ENCODE assay signal across 28 cellular contexts in the genomic region with DNA sequence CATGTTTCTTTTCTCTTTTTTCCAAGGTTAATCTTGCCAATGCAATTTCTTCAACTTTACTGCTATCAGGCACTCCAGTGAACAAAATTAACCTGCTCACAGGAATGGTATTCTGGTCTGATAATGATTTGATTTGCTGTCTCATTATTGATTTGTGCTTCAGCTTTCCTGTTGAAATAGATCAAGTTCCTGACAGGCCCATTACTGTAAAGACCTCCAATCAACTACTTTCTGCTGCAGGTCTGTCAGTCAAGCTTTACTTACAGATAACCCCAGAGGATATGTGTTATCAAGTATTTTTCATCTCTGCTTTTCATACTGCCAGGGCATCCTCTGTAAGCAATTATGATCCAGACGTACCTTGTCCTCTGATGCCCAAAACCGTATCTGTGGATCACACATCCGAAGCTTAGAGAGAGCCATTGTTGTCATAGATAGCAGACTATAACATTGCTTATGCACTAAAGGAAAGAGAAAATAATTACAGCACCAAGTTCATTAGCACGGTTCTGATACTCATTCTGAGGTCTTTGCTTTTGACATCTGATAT.
"Had no signal": no experiment of that assay in that cellular context is flagged by ENCODE, and none has a peak within 500 bp of the region (broad histone marks: within the 10 kb centered on the region; RNA-seq: fewer than 3 reads in every experiment).

No MANE protein-coding gene starts in this region.

- H3K4me3 Mint-ChIP-seq: stimulated activated effector memory CD8-positive, alpha-beta T cell treated with anti-CD3 and anti-CD28 coated beads, Interleukin-12 subunit alpha, Interleukin-12 subunit beta, amount 100 ng/mL, for 72 hours; stimulated activated memory B cell treated with anti-CD40 and anti-IgM and Interleukin-4, amounts not matched to agents 10 μg/mL and 1 μg/mL and 100 μg/mL, for 72 hours; stimulated activated naive B cell treated with anti-CD40 and anti-IgM and Interleukin-4, amounts not matched to agents 10 μg/mL and 1 μg/mL and 100 μg/mL, for 72 hours; stimulated activated naive CD8-positive, alpha-beta T cell treated with anti-CD3 and anti-CD28 coated beads, Interleukin-15, amount 100 ng/mL, for 72 hours; stimulated activated naive CD8-positive, alpha-beta T cell treated with anti-CD3 and anti-CD28 coated beads, Interleukin-15, Interleukin-2, amounts not matched to agents 100 ng/mL and 50 ng/mL, for 24 hours; type B pancreatic cell had no signal

- H3K27ac Mint-ChIP-seq: stimulated activated effector memory CD8-positive, alpha-beta T cell treated with anti-CD3 and anti-CD28 coated beads, Interleukin-12 subunit alpha, Interleukin-12 subunit beta, amount 100 ng/mL, for 72 hours; stimulated activated memory B cell treated with anti-CD40 and anti-IgM and Interleukin-4, amounts not matched to agents 10 μg/mL and 1 μg/mL and 100 μg/mL, for 72 hours; stimulated activated naive B cell treated with anti-CD40 and anti-IgM and Interleukin-4, amounts not matched to agents 10 μg/mL and 1 μg/mL and 100 μg/mL, for 72 hours; stimulated activated naive CD8-positive, alpha-beta T cell treated with anti-CD3 and anti-CD28 coated beads, Interleukin-15, amount 100 ng/mL, for 72 hours; stimulated activated naive CD8-positive, alpha-beta T cell treated with anti-CD3 and anti-CD28 coated beads, Interleukin-15, Interleukin-2, amounts not matched to agents 100 ng/mL and 50 ng/mL, for 24 hours; type B pancreatic cell had no signal

- H3K27me3 Mint-ChIP-seq: stimulated activated memory B cell treated with anti-CD40 and anti-IgM and Interleukin-4, amounts not matched to agents 10 μg/mL and 1 μg/mL and 100 μg/mL, for 72 hours; stimulated activated naive B cell treated with anti-CD40 and anti-IgM and Interleukin-4, amounts not matched to agents 10 μg/mL and 1 μg/mL and 100 μg/mL, for 72 hours; stimulated activated naive CD8-positive, alpha-beta T cell treated with anti-CD3 and anti-CD28 coated beads, Interleukin-15, amount 100 ng/mL, for 72 hours; stimulated activated naive CD8-positive, alpha-beta T cell treated with anti-CD3 and anti-CD28 coated beads, Interleukin-15, Interleukin-2, amounts not matched to agents 100 ng/mL and 50 ng/mL, for 24 hours; type B pancreatic cell had no signal

- H3K9me3 Mint-ChIP-seq: type B pancreatic cell had no signal

- H3K36me3 ChIP-seq: uterus had no signal

- H3K27me3 ChIP-seq: stomach, suprapubic skin, testis, thyroid gland, tibial artery, tibial nerve, transverse colon, upper lobe of left lung, upper lobe of right lung, uterus, vagina had no signal

- H3K4me1 Mint-ChIP-seq: stimulated activated memory B cell treated with anti-CD40 and anti-IgM and Interleukin-4, amounts not matched to agents 10 μg/mL and 1 μg/mL and 100 μg/mL, for 72 hours; stimulated activated naive B cell treated with anti-CD40 and anti-IgM and Interleukin-4, amounts not matched to agents 10 μg/mL and 1 μg/mL and 100 μg/mL, for 72 hours; stimulated activated naive CD8-positive, alpha-beta T cell treated with anti-CD3 and anti-CD28 coated beads, Interleukin-15, amount 100 ng/mL, for 72 hours had no signal

- ATAC-seq: stimulated activated effector memory CD8-positive, alpha-beta T cell treated with anti-CD3 and anti-CD28 coated beads, Interleukin-12 subunit alpha, Interleukin-12 subunit beta, amount 100 ng/mL, for 72 hours; stimulated activated memory B cell treated with anti-CD40 and anti-IgM and Interleukin-4, amounts not matched to agents 10 μg/mL and 1 μg/mL and 100 μg/mL, for 72 hours; stimulated activated naive B cell treated with anti-CD40 and anti-IgM and Interleukin-4, amounts not matched to agents 10 μg/mL and 1 μg/mL and 100 μg/mL, for 72 hours; stimulated activated naive CD8-positive, alpha-beta T cell treated with anti-CD3 and anti-CD28 coated beads, Interleukin-15, amount 100 ng/mL, for 72 hours; stimulated activated naive CD8-positive, alpha-beta T cell treated with anti-CD3 and anti-CD28 coated beads, Interleukin-15, Interleukin-2, amounts not matched to agents 100 U/mL and 50 U/mL, for 24 hours; upper lobe of right lung had no signal

- DNase-seq: stimulated activated CD4-positive, alpha-beta T cell treated with anti-CD3 and anti-CD28 coated beads, Interleukin-2, amount 100 ng/mL, for 48 hours; stimulated activated CD4-positive, alpha-beta T cell treated with anti-CD3 and anti-CD28 coated beads, Interleukin-4, amount 100 ng/mL, for 1 hour; stimulated activated CD4-positive, alpha-beta T cell treated with anti-CD3 and anti-CD28 coated beads, Interleukin-4, amount 100 ng/mL, for 24 hours; stimulated activated CD4-positive, alpha-beta T cell treated with anti-CD3 and anti-CD28 coated beads, Interleukin-4, amount 100 ng/mL, for 4 hours; stimulated activated CD8-positive, alpha-beta memory T cell treated with anti-CD3 and anti-CD28 coated beads, Interleukin-4, amount 100 ng/mL, for 48 hours; stimulated activated naive B cell treated with anti-CD40 and anti-IgM and Interleukin-4, amounts not matched to agents 10 μg/mL and 1 μg/mL and 100 μg/mL, for 72 hours; stimulated activated naive CD4-positive, alpha-beta T cell; stimulated activated naive CD4-positive, alpha-beta T cell treated with Interleukin-2 at 50 U/mL for 16 hours; stimulated activated naive CD8-positive, alpha-beta T cell treated with anti-CD3 and anti-CD28 coated beads, Interleukin-15, amount 100 ng/mL, for 72 hours; stimulated activated naive CD8-positive, alpha-beta T cell treated with anti-CD3 and anti-CD28 coated beads, Interleukin-15, Interleukin-2, amounts not matched to agents 100 U/mL and 50 U/mL, for 24 hours; stomach; substantia nigra; testis; thyroid gland; tibial artery; transverse colon; trophoblast cell; upper lobe of left lung; upper lobe of right lung; uterus had no signal

- H3K4me3 ChIP-seq: stomach, suprapubic skin, testis, thoracic aorta, thyroid gland, tibial artery, tibial nerve, transverse colon, upper lobe of left lung, upper lobe of right lung, uterus, vagina had no signal

- H3K9me3 ChIP-seq: stomach, suprapubic skin, testis, thoracic aorta, thyroid gland, tibial artery, transverse colon, upper lobe of left lung, upper lobe of right lung, vagina had no signal

- H3K4me1 ChIP-seq: stomach, suprapubic skin, testis, thyroid gland, tibial artery, tibial nerve, transverse colon, upper lobe of left lung, upper lobe of right lung, uterus, vagina had no signal

- H3K27ac ChIP-seq: stomach, suprapubic skin, testis, thoracic aorta, thyroid gland, tibial artery, tibial nerve, transverse colon, upper lobe of left lung, upper lobe of right lung, uterus, vagina had no signal
